Comparison of ENCODE assay signal across 27 cellular contexts in the genomic region with DNA sequence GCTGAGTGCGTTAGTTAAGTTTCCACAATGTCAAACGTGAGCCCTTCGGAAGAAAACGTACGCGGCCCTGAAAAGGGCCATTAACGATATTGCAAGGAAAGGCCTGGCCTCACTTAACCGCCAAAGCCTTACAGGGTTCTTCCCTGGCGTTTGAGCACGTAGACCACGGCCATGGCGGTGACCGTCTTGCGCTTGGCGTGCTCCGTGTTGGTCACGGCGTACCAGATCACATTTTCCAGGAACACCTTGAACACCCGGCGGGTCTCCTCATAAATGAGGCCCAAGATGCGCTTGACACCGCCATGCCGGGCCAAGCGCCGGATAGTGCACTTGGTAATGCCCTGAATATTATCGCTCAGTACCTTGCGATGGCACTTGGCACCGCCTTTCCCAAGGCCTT.
"Had no signal": no experiment of that assay in that cellular context is flagged by ENCODE, and none has a peak within 500 bp of the region (broad histone marks: within the 10 kb centered on the region; RNA-seq: fewer than 3 reads in every experiment).

No MANE protein-coding gene starts in this region.

- H3K27me3 Mint-ChIP-seq: naive thymus-derived CD8-positive, alpha-beta T cell; stimulated activated naive B cell treated with anti-CD40 and anti-IgM and Interleukin-4, amounts not matched to agents 10 μg/mL and 1 μg/mL and 100 μg/mL, for 72 hours; stimulated activated naive CD8-positive, alpha-beta T cell treated with anti-CD3 and anti-CD28 coated beads, Interleukin-15, Interleukin-2, amounts not matched to agents 100 ng/mL and 50 ng/mL, for 24 hours; type B pancreatic cell had no signal

- H3K36me3 ChIP-seq: left lung, lower lobe of right lung, neural progenitor cell, ovary, prostate gland, tibial nerve, uterus had no signal

- H3K36me3 Mint-ChIP-seq: immature natural killer cell; naive thymus-derived CD8-positive, alpha-beta T cell; type B pancreatic cell had no signal

- H3K27ac Mint-ChIP-seq: immature natural killer cell; nephron; neural progenitor cell; stimulated activated naive B cell treated with anti-CD40 and anti-IgM and Interleukin-4, amounts not matched to agents 10 μg/mL and 1 μg/mL and 100 μg/mL, for 72 hours; stimulated activated naive CD8-positive, alpha-beta T cell treated with anti-CD3 and anti-CD28 coated beads, Interleukin-15, Interleukin-2, amounts not matched to agents 100 ng/mL and 50 ng/mL, for 24 hours; type B pancreatic cell had no signal

- H3K9ac ChIP-seq: neural progenitor cell had no signal

- H3K27me3 ChIP-seq: neural progenitor cell had no signal

- H3K9me3 Mint-ChIP-seq: immature natural killer cell; nephron; stimulated activated naive B cell treated with anti-CD40 and anti-IgM and Interleukin-4, amounts not matched to agents 10 μg/mL and 1 μg/mL and 100 μg/mL, for 72 hours; stimulated activated naive CD8-positive, alpha-beta T cell treated with anti-CD3 and anti-CD28 coated beads, Interleukin-15, Interleukin-2, amounts not matched to agents 100 ng/mL and 50 ng/mL, for 24 hours; type B pancreatic cell had no signal

- H3K4me2 ChIP-seq: neural progenitor cell had no signal

- H3K4me1 ChIP-seq: prostate gland, uterus had no signal

- H3K4me3 ChIP-seq: left lung, lower lobe of right lung, neural progenitor cell, ovary, prostate gland, skin epidermis, tibial nerve, uterus had no signal

- H3K4me3 Mint-ChIP-seq: immature natural killer cell; naive thymus-derived CD8-positive, alpha-beta T cell; neural progenitor cell; stimulated activated naive B cell treated with anti-CD40 and anti-IgM and Interleukin-4, amounts not matched to agents 10 μg/mL and 1 μg/mL and 100 μg/mL, for 72 hours; stimulated activated naive CD8-positive, alpha-beta T cell treated with anti-CD3 and anti-CD28 coated beads, Interleukin-15, Interleukin-2, amounts not matched to agents 100 ng/mL and 50 ng/mL, for 24 hours; type B pancreatic cell had no signal

- FAIRE-seq: islet of Langerhans, kidney had no signal

- DNase-seq: hypothalamus; immature natural killer cell; kidney; left colon; lower lobe of right lung; mammary epithelial cell; mesenchymal stem cell; naive thymus-derived CD8-positive, alpha-beta T cell; ovary; retina; stimulated activated CD4-positive, alpha-beta T cell treated with anti-CD3 and anti-CD28 coated beads, Interleukin-12 subunit alpha, Interleukin-12 subunit beta, amount 100 ng/mL, for 4 hours; stimulated activated CD4-positive, alpha-beta T cell treated with anti-CD3 and anti-CD28 coated beads, Interleukin-15, amount 100 ng/mL, for 24 hours; stimulated activated CD4-positive, alpha-beta T cell treated with anti-CD3 and anti-CD28 coated beads, Interleukin-2, amount 100 ng/mL, for 24 hours; stimulated activated CD4-positive, alpha-beta T cell treated with anti-CD3 and anti-CD28 coated beads, Interleukin-4, amount 100 ng/mL, for 1 hour; stimulated activated naive B cell treated with anti-CD40 and anti-IgM and Interleukin-4, amounts not matched to agents 10 μg/mL and 1 μg/mL and 100 μg/mL, for 72 hours; uterus had no signal

- H3K9me3 ChIP-seq: left lung, lower lobe of right lung, ovary, prostate gland, tibial nerve, uterus had no signal

- ATAC-seq: left colon; left lung; lower lobe of right lung; naive thymus-derived CD8-positive, alpha-beta T cell; right cardiac atrium; sciatic nerve; stimulated activated naive B cell treated with anti-CD40 and anti-IgM and Interleukin-4, amounts not matched to agents 10 μg/mL and 1 μg/mL and 100 μg/mL, for 72 hours had no signal

- H3K27ac ChIP-seq: left lung, lower lobe of right lung, neural progenitor cell, ovary, prostate gland, skin epidermis, tibial nerve, uterus had no signal

- H2AFZ ChIP-seq: neural progenitor cell had no signal
